9 cellular contexts compared by ENCODE assay signal in genomic region chr9:74887981-74888370, GRCh38. TPM values are rescaled to one million over a fixed set of nuclear protein-coding genes. Genes with fewer than 3 reads are reported as not detected.
DNase-seq lines count a peak whose midpoint lies in the region; ATAC-seq and TF ChIP-seq lines count a peak whose summit lies in the region.
"Had no signal": no experiment of that assay in that cellular context is flagged by ENCODE, and none has a peak within 500 bp of the region (broad histone marks: within the 10 kb centered on the region; RNA-seq: fewer than 3 reads in every experiment).

No MANE protein-coding gene starts in this region.

- no peaks in the 10 kb centered on the region for H3K9me3 ChIP-seq in T-helper 17 cell (ENCODE audit: control insufficient read depth, low read length, poor library complexity, severe bottlenecking)
- no peaks in the 10 kb centered on the region for H3K9me3 ChIP-seq in esophagus squamous epithelium
- no peaks in the 10 kb centered on the region for H3K9me3 ChIP-seq in parathyroid adenoma (ENCODE audit: control insufficient read depth, low read length)
- H3K9me3 ChIP-seq in A673 (ENCODE audit: low read depth, low read length, poor library complexity, severe bottlenecking): no peaks in the 10 kb centered on the region

- H3K79me2 ChIP-seq in parathyroid adenoma (no peaks in the 10 kb centered on the region), mesendoderm (ENCODE audit: control insufficient read depth, insufficient read depth, low read length) (no peaks in the 10 kb centered on the region)

- H3K36me3 ChIP-seq in H7 (replicated peaks; ENCODE audit: control insufficient read depth, insufficient read depth, low read length) (no peaks in the 10 kb centered on the region), esophagus squamous epithelium (no peaks in the 10 kb centered on the region), parathyroid adenoma (ENCODE audit: control insufficient read depth, insufficient read depth, low read length) (no peaks in the 10 kb centered on the region), mesendoderm (ENCODE audit: control insufficient read depth, insufficient read depth, low read length) (no peaks in the 10 kb centered on the region), A673 (ENCODE audit: insufficient read depth, low read length, poor library complexity, severe bottlenecking) (no peaks in the 10 kb centered on the region)

- TF ChIP-seq POLR2A in esophagus squamous epithelium (IDR thresholded peaks at IDR 0.05): no peak

- H2BK120ac ChIP-seq in mesendoderm (ENCODE audit: low read depth, low read length): no peak overlapping the region

- peak overlapping the region; percentile 96 for H3K4me3 Mint-ChIP-seq in T-helper 17 cell

- no TSS peak for BruUV-seq in A673 (replicated peaks; lab: Mats Ljungman, UMichigan)

- H3K36me3 Mint-ChIP-seq in T-helper 17 cell (ENCODE audit: low read depth): no peaks in the 10 kb centered on the region

- no peak for ATAC-seq in T-helper 17 cell
- ATAC-seq in GM18870 (IDR thresholded peaks at IDR 0.05; ENCODE audit: unreplicated experiment): no peak
- ATAC-seq in HG03460 (IDR thresholded peaks at IDR 0.05; ENCODE audit: unreplicated experiment): no peak
- ATAC-seq: activated CD4-positive, CD25-positive, alpha-beta regulatory T cell treated with anti-CD3 and anti-CD28 coated beads, Interleukin-2, amount 50 U/mL, for 24 hours had no signal

- H3K4me3 ChIP-seq in H7 (ENCODE audit: insufficient read depth, low read depth, low read length) (peak overlapping the region; percentile 81), esophagus squamous epithelium (peak overlapping the region in 3 of 4 donors; percentile 51 to 85 (median 66)), parathyroid adenoma (ENCODE audit: low read depth, low read length) (peak overlapping the region; percentile 68), mesendoderm (ENCODE audit: low read length) (no peak overlapping the region), A673 (ENCODE audit: low read depth, low read length, poor library complexity, severe bottlenecking) (no peak overlapping the region)

- H3K27me3 ChIP-seq in H7 (ENCODE audit: control insufficient read depth, insufficient read depth, low read length) (peaks cover 10% of the 10 kb centered on the region; the same call in 1 of the 2 replicates), esophagus squamous epithelium (peaks cover 0 to 18% (median 0%) of the 10 kb centered on the region in 4 donors), parathyroid adenoma (ENCODE audit: control insufficient read depth, insufficient read depth, low read length) (no peaks in the 10 kb centered on the region), mesendoderm (ENCODE audit: insufficient read depth, low read length, poor library complexity) (no peaks in the 10 kb centered on the region), A673 (replicated peaks; ENCODE audit: insufficient read depth, low read depth, low read length, poor library complexity) (peaks cover 7% of the 10 kb centered on the region)

- no peak overlapping the region for H3K4ac ChIP-seq in mesendoderm (ENCODE audit: low read depth, low read length)

- no peak overlapping the region for H4K8ac ChIP-seq in mesendoderm (ENCODE audit: low read depth, low read length)

- POLR2A ChIA-PET in A673 (lab: Charles Lee; ENCODE audit: low non-redundant PET): no interaction called here

- 40 to 41% methylated on average over 4 of the region's 4 CpGs for WGBS in esophagus squamous epithelium, 2 donors
- no CpG with 5 or more reads among the region's 4 CpGs for WGBS in mesendoderm (ENCODE audit: extremely low coverage, insufficient coverage, low lambda C conversion rate)

- no peak overlapping the region for H2AK5ac ChIP-seq in mesendoderm (ENCODE audit: low read length)

- H3K4me1 ChIP-seq in esophagus squamous epithelium (peaks cover 0 to 20% (median 4%) of the 10 kb centered on the region in 3 donors), parathyroid adenoma (no peaks in the 10 kb centered on the region), mesendoderm (ENCODE audit: control insufficient read depth, low read depth, low read length) (no peaks in the 10 kb centered on the region), A673 (ENCODE audit: insufficient read depth, low read length, poor library complexity, severe bottlenecking) (peaks cover 5% of the 10 kb centered on the region)

- H3K18ac ChIP-seq in mesendoderm (ENCODE audit: low read length): no peak overlapping the region

- DNase-seq in H7: no peak
- no peak for DNase-seq in T-helper 17 cell
- DNase-seq in esophagus squamous epithelium (lab: John Stamatoyannopoulos, UW): no peak
- no peak for DNase-seq in mesendoderm
- DNase-seq in A673 (ENCODE audit: low spot score): no peak

- no peak overlapping the region for H2BK15ac ChIP-seq in mesendoderm (replicated peaks; ENCODE audit: low read depth)

- H3K27ac ChIP-seq in esophagus squamous epithelium (peak overlapping the region; percentile 69 to 88 (median 84)), parathyroid adenoma (peak overlapping the region; percentile 78), mesendoderm (ENCODE audit: low read depth, low read length) (no peak overlapping the region), A673 (ENCODE audit: low read depth, low read length, poor library complexity, severe bottlenecking) (no peak overlapping the region)

- H2BK5ac ChIP-seq in mesendoderm (ENCODE audit: low read length): no peak overlapping the region

- peak overlapping the region; percentile 83 for H2AFZ ChIP-seq in parathyroid adenoma

- H3K4me2 ChIP-seq in parathyroid adenoma (ENCODE audit: low read length) (peak overlapping the region; percentile 89), mesendoderm (ENCODE audit: low read length) (no peak overlapping the region)

- peaks cover 42% of the 10 kb centered on the region for H3K27me3 Mint-ChIP-seq in T-helper 17 cell

- H3K79me1 ChIP-seq in mesendoderm (ENCODE audit: low read length): no peaks in the 10 kb centered on the region

- intact Hi-C loops in esophagus squamous epithelium (cut with DNase I) (no loop called here), A673 (cut with micrococcal nuclease; ENCODE audit: unreplicated experiment) (loop anchor here (10.0 kb wide), 1 partner anchor 197 kb away; the partner anchor contains the start of genes NMRK1 and OSTF1)

- H4K5ac ChIP-seq in mesendoderm (ENCODE audit: low read length): no peak overlapping the region

- H3K56ac ChIP-seq in mesendoderm (ENCODE audit: low read length): no peak overlapping the region

- no peak overlapping the region for H3K23ac ChIP-seq in mesendoderm (ENCODE audit: low read length)

- no peak for TF ChIP-seq CTCF in esophagus squamous epithelium (IDR thresholded peaks at IDR 0.05)
- TF ChIP-seq CTCF in parathyroid adenoma (IDR thresholded peaks at IDR 0.05): no peak
- no peak for TF ChIP-seq CTCF in A673 (conservative IDR thresholded peaks at IDR 0.05; ENCODE audit: low read depth, low read length)

- peaks cover 8% of the 10 kb centered on the region for H3K4me1 Mint-ChIP-seq in T-helper 17 cell

- CTCF ChIA-PET in A673 (lab: Charles Lee): no interaction called here

- H3K9ac ChIP-seq in parathyroid adenoma (no peak overlapping the region), mesendoderm (ENCODE audit: low read length) (no peak overlapping the region)

- H3K27ac Mint-ChIP-seq in T-helper 17 cell: peak overlapping the region; percentile 83

RNA-seq across cellular contexts. Expression of gene TRPM6, which starts 0.3 kb away (rescaled TPM):
- total RNA-seq in H7 (2014; rRNA removed; shearing (Covaris generic)): 0.15 and 0.24 TPM in 2 replicates
- total RNA-seq in T-helper 17 cell (under 1 TPM; 0.10 to 0.26 TPM), esophagus squamous epithelium (1 to 10 TPM in 2 of 4 donors, under 1 TPM in 2; 0.27 to 1.6 (median 1.2) TPM), A673 (2021) (0.06 TPM in 1 of 2 replicates, not detected in the other)
- polyA plus RNA-seq in mesendoderm (2013, experiment 1 of 2): 0.63 TPM
- polyA plus RNA-seq in mesendoderm (2013, experiment 2 of 2): 0.71 TPM

Comparison
In these comparisons a context has a peak if more than half of its experiments do, and no peak if none do; other contexts are left out.
1. H3K4me3 ChIP-seq: peak in H7 (single experiment), esophagus squamous epithelium (3 of 4) and parathyroid adenoma (single experiment); none in mesendoderm (single experiment) and A673 (single experiment).
2. H3K27ac ChIP-seq: peak in esophagus squamous epithelium (4 of 4) and parathyroid adenoma (single experiment); none in mesendoderm (single experiment) and A673 (single experiment).